In the genomic region with DNA sequence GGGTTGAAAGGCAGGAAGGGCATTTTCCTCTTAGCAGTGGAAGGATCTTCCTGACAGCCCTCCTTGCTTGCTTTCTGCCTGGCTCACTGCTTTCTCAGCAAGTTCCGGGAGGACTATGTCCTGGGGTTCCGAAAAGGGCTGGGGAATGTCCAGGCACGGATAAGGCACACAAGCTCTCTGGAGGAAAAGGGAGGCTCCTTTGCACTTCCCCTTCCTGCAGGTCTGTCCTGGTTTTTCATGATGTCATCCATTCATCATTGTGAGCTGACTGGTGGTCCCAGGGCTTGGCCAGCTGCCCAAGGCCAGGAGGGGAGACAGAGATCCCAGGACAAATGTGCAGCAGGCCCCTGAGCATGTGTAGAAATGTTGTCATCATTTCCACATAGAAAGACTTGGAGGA, we compare ENCODE assay signal across 2 cellular contexts.
TF ChIP-seq lines count a peak whose summit lies in the region.

No MANE protein-coding gene starts in this region.

TF ChIP-seq in HEK293, 187 proteins besides CTCF, POLR2A, EP300 and RAD21:
- TF ChIP-seq ATF2 (tag by site-specific recombination; IDR thresholded peaks at IDR 0.05; ENCODE audit: low read depth), result peak; percentile 64
- no peak for TF ChIP-seq MYNN (tag by site-specific recombination; IDR thresholded peaks at IDR 0.05; ENCODE audit: borderline replicate concordance)

TF ChIP-seq in IMR-90, 13 proteins besides CTCF, POLR2A, EP300 and RAD21 (continued from another document):
- TF ChIP-seq, protein P1, sequence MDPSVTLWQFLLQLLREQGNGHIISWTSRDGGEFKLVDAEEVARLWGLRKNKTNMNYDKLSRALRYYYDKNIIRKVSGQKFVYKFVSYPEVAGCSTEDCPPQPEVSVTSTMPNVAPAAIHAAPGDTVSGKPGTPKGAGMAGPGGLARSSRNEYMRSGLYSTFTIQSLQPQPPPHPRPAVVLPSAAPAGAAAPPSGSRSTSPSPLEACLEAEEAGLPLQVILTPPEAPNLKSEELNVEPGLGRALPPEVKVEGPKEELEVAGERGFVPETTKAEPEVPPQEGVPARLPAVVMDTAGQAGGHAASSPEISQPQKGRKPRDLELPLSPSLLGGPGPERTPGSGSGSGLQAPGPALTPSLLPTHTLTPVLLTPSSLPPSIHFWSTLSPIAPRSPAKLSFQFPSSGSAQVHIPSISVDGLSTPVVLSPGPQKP (IDR thresholded peaks at IDR 0.05; ENCODE audit: borderline replicate concordance, low read depth, low read length), result no peak
- TF ChIP-seq SMC3 (IDR thresholded peaks at IDR 0.05; ENCODE audit: low read depth, low read length), result no peak
- TF ChIP-seq CHD1 (IDR thresholded peaks at IDR 0.05; ENCODE audit: low read depth, low read length), result no peak
